8 cellular contexts compared by ENCODE assay signal in genomic region chr11:3164540-3165151, GRCh38.
A peak's percentile ranks its signal among the peaks of the same experiment; 100 is the strongest.
DNase-seq lines count a peak whose midpoint lies in the region; ATAC-seq and TF ChIP-seq lines count a peak whose summit lies in the region.

No MANE protein-coding gene starts in this region.

- H3K27me3 ChIP-seq in iPS-15b (ENCODE audit: control insufficient read depth, insufficient read depth, low read length): peaks cover 15% of the 10 kb centered on the region

- no peak overlapping the region for H3K9ac ChIP-seq in iPS-15b (ENCODE audit: low read depth, low read length)

- no peak for DNase-seq in HFF-Myc (ENCODE audit: extremely low read depth, low read depth)
- DNase-seq in stimulated activated CD4-positive, alpha-beta T cell treated with anti-CD3 and anti-CD28 coated beads, Interleukin-4, amount 100 ng/mL, for 24 hours: no peak

- H3K4me1 ChIP-seq in iPS-15b (ENCODE audit: control insufficient read depth, insufficient read depth, low read length): peaks cover 5% of the 10 kb centered on the region

- ATAC-seq in GM21447 (IDR thresholded peaks at IDR 0.05; ENCODE audit: unreplicated experiment) (no peak), HG03565 (IDR thresholded peaks at IDR 0.05; ENCODE audit: unreplicated experiment) (no peak), HG02852 (IDR thresholded peaks at IDR 0.05; ENCODE audit: unreplicated experiment) (no peak)

- no peaks in the 10 kb centered on the region for H3K36me3 ChIP-seq in iPS-15b (ENCODE audit: control insufficient read depth, insufficient read depth, low read length)

- H3K9me3 ChIP-seq in iPS-15b (ENCODE audit: control insufficient read depth, insufficient read depth, low read length): no peaks in the 10 kb centered on the region

- no peak for TF ChIP-seq CTCF in HFF-Myc (IDR thresholded peaks at IDR 0.05; ENCODE audit: low read depth, low read length, missing control alignments)

- H3K4me3 ChIP-seq in HFF-Myc (replicated peaks; ENCODE audit: low read depth, low read length) (peak overlapping the region; percentile 88), iPS-15b (ENCODE audit: low read depth, low read length) (peak overlapping the region; percentile 73), skin epidermis (peak overlapping the region; percentile 40 to 85 (median 64))

- H3K27ac ChIP-seq in angular gyrus (ENCODE audit: low read depth, low read length) (peak overlapping the region; percentile 4), skin epidermis (peak overlapping the region; percentile 53 to 94 (median 81))
